18 cellular contexts compared by ENCODE assay signal in genomic region chr3:42668403-42668740, GRCh38. TPM values are rescaled to one million over a fixed set of nuclear protein-coding genes. Genes with fewer than 3 reads are reported as not detected.
"Had no signal": no experiment of that assay in that cellular context is flagged by ENCODE, and none has a peak within 500 bp of the region (broad histone marks: within the 10 kb centered on the region; RNA-seq: fewer than 3 reads in every experiment).

No MANE protein-coding gene starts in this region.

- DNase-seq: activated CD4-positive, alpha-beta T cell treated with anti-CD3 and anti-CD28 coated beads, Interleukin-2, amount 50 U/mL, for 1 hour; activated CD4-positive, CD25-positive, alpha-beta regulatory T cell; activated effector memory CD4-positive, alpha-beta T cell treated with Interleukin-2 at 50 U/mL for 16 hours; activated naive CD4-positive, alpha-beta T cell treated with anti-CD3 and anti-CD28 coated beads, Interleukin-2, amount 50 U/mL, for 16 hours; mucosa of descending colon; nucleus accumbens; right lobe of liver; stimulated activated naive CD8-positive, alpha-beta T cell treated with anti-CD3 and anti-CD28 coated beads, Interleukin-15, Interleukin-2, amounts not matched to agents 100 U/mL and 50 U/mL, for 24 hours; testis; upper lobe of right lung had no signal

- H3K36me3 ChIP-seq: adrenal gland, prostate gland, right lobe of liver, upper lobe of right lung had no signal

- H3K27ac ChIP-seq: adrenal gland, epithelial cell of prostate, prostate gland, right lobe of liver, testis, upper lobe of right lung had no signal

- H3K9me3 ChIP-seq: adrenal gland, mucosa of descending colon, prostate gland, right lobe of liver, testis, upper lobe of right lung had no signal

- H3K4me3 ChIP-seq: adrenal gland, heart right ventricle, mucosa of descending colon, prostate gland, right lobe of liver, testis, upper lobe of right lung had no signal

- ATAC-seq: left lobe of liver; mucosa of descending colon; right lobe of liver; stimulated activated naive CD8-positive, alpha-beta T cell treated with anti-CD3 and anti-CD28 coated beads, Interleukin-15, Interleukin-2, amounts not matched to agents 100 U/mL and 50 U/mL, for 24 hours; upper lobe of right lung had no signal

- H3K27me3 ChIP-seq: adrenal gland, heart right ventricle, right lobe of liver, testis, upper lobe of right lung had no signal

- H3K4me1 ChIP-seq: prostate gland, right lobe of liver had no signal

RNA-seq across cellular contexts. Expression of gene KLHL40, which starts 17.0 kb away (rescaled TPM):
- total RNA-seq: fibroblast of lung, left lobe of liver, mucosa of descending colon, SK-MEL-5, upper lobe of right lung had no signal

RNA-seq across cellular contexts. Expression of gene HHATL, which starts 34.2 kb away (rescaled TPM):
- total RNA-seq: fibroblast of lung, frontal cortex, SK-MEL-5, upper lobe of right lung had no signal
